Comparison of ENCODE assay signal across 8 cellular contexts in the genomic region with DNA sequence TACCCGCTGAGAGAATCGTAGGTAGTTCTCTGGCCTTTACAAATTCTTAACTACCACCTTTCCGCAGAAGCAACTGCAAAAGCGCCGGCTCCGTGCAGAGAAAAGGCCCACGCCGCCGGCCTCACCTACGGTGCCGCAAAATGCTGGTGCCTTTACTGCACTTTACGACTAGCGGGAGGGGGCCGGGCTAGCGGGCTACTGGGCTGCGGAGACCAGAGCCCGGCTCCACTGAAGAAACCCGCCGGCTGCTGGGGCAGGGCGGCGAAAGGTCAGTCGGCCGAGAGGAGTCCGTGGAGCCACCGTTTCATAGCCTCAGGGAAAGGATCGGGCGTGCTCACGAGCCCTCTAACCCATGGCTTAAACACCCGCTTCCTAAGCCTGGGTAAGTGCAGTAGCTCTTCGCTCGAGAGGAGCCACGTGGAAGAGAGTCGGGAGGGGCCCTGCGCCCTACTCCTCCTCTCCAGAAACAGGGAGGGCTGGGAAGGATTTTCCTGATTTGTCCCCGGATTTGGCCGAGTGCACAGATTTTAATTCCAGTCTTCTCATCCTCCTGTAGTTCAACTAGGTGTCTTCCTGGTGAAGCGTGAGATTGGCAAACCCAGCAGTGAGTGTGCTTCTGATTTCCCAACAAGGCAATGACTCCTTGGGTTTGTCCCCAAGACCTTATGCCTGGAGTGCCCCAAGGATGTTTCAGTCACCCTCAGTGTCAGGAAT. TPM values are rescaled to one million over a fixed set of nuclear protein-coding genes. Genes with fewer than 3 reads are reported as not detected.
A peak's percentile ranks its signal among the peaks of the same experiment; 100 is the strongest.
DNase-seq lines count a peak whose midpoint lies in the region; ATAC-seq and TF ChIP-seq lines count a peak whose summit lies in the region.

A gene with protein sequence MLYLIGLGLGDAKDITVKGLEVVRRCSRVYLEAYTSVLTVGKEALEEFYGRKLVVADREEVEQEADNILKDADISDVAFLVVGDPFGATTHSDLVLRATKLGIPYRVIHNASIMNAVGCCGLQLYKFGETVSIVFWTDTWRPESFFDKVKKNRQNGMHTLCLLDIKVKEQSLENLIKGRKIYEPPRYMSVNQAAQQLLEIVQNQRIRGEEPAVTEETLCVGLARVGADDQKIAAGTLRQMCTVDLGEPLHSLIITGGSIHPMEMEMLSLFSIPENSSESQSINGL (minus strand): TSS at position 105 of the 714 bp plus-strand sequence. CDS start 341 bp downstream, outside the sequence.

- intact Hi-C loops in heart left ventricle (cut with DNase I): loop anchor here in 8 of 10 donors (2.0 to 10.0 kb wide), 6 partner anchors 79 to 259 kb away; a partner anchor contains a TSS

- no peaks in the 10 kb centered on the region for H3K27me3 ChIP-seq in heart left ventricle

- H3K4me3 ChIP-seq in heart left ventricle: peak within 1 kb of the TSS; percentile 44 to 88 (median 72)

- H3K4me1 ChIP-seq in heart left ventricle: peaks cover 0 to 56% (median 18%) of the 10 kb centered on the region in 12 donors

- peaks cover 10% of the 10 kb centered on the region for H3K36me3 Mint-ChIP-seq in type B pancreatic cell

- peaks cover 0 to 12% (median 0%) of the 10 kb centered on the region in 9 donors for H3K36me3 ChIP-seq in heart left ventricle

- H3K4me3 Mint-ChIP-seq in type B pancreatic cell: peak within 1 kb of the TSS; percentile 100

- no peaks in the 10 kb centered on the region for H3K27me3 Mint-ChIP-seq in type B pancreatic cell

- ATAC-seq in HG02623 (IDR thresholded peaks at IDR 0.05; ENCODE audit: unreplicated experiment): peak; percentile 74
- peak; percentile 98 to 99 (median 98) for ATAC-seq in heart left ventricle

- H3K4me1 Mint-ChIP-seq in type B pancreatic cell (ENCODE audit: unreplicated experiment): peaks cover 16% of the 10 kb centered on the region

- peak; percentile 86 for DNase-seq in NCI-H1105 treated with DMSO at 0.1 percent for 48 hours (lab: John Stamatoyannopoulos, UW)
- peak; percentile 79 for DNase-seq in T follicular helper cell (ENCODE audit: low read depth)
- DNase-seq in heart left ventricle: peak; percentile 88 to 95 (median 94)
- peak; percentile 81 for DNase-seq in pons (ENCODE audit: low spot score)
- DNase-seq in type B pancreatic cell (ENCODE audit: extremely low spot score, unreplicated experiment): peak; percentile 90

- no peaks in the 10 kb centered on the region for H3K9me3 Mint-ChIP-seq in type B pancreatic cell

- peak within 1 kb of the TSS; percentile 96 for H3K27ac Mint-ChIP-seq in type B pancreatic cell

- H3K9me3 ChIP-seq in heart left ventricle: no peaks in the 10 kb centered on the region

- TF ChIP-seq POLR2A in GM10847 (IDR thresholded peaks at IDR 0.05; ENCODE audit: extremely low read depth, insufficient read length) (peak; percentile 97), heart left ventricle (IDR thresholded peaks at IDR 0.05) (no peak)

- H3K27ac ChIP-seq in adipose tissue (ENCODE audit: low read depth, low read length) (peak within 1 kb of the TSS; percentile 66), heart left ventricle (peak within 1 kb of the TSS; percentile 56 to 93 (median 88))

- 0% methylated on average over 37 of the region's 37 CpGs for WGBS in adipose tissue, 3 donors
- 0 to 1% (median 1%) methylated on average over 23 to 37 of the region's 37 CpGs for WGBS in heart left ventricle, 4 donors

- TF ChIP-seq CTCF in heart left ventricle (IDR thresholded peaks at IDR 0.05) (no peak), type B pancreatic cell (conservative IDR thresholded peaks at IDR 0.05) (no peak)

RNA-seq across cellular contexts. Expression of the gene that starts here (rescaled TPM):
- polyA plus RNA-seq in adipose tissue (10 to 100 TPM; 20.6 to 33.4 (median 28.4) TPM), heart left ventricle (10 to 100 TPM; 28.3 to 38.1 TPM)
- total RNA-seq in heart left ventricle (10 to 100 TPM; 14.8 to 36.2 (median 26.5) TPM), type B pancreatic cell (ENCODE audit: low replicate concordance) (37.7 and 62.0 TPM in 2 replicates)

Comparison
In these comparisons a context has a peak if more than half of its experiments do, and no peak if none do; other contexts are left out.
1. Peak in every context shown above with its lines: DNase-seq, ATAC-seq, H3K4me3 ChIP-seq and H3K27ac ChIP-seq.